In the genomic region with DNA sequence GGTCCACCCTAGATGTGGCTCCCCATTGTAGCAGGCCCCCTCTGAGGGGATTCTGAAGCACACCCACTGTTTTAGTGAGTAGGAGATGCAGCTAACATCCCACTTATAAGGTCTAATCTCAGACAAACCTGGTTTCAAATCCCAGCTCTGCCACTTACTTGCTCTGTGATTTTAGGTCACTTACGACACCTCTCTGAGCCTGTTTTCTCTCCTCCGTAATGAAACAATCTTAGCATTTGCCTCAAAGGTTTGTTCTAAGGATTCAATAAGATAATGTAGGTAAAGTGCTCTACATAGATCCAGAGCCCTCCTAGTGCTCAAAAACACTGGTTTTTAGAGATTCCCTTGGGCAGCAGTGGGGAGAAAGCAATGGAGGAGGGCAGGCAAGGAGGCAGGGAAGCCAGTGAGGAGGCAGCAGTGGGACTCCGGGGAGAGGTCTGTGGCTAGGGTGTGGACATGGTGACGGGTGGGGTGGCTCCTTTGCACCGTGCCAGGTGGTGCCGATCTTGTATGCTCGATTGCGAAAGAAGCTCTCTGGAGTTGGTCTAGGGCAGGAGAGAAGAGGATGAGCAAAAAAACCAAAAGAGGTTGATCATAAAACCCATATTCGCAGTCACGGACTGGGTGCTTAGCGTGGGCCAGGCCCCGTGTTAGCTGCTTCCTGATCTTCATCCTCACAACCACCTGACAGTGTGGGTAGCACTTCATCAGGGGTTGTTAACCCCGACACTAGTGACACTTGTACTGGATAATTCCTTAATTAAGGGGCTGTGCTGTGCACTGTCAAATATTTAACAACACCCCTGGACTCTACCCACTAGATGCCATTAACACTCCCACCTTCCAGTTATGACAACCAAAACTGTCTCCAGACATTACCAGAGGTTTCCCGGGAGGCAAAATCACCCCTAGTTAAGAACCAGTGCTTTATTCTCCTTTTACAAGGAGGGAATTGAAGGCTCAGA, we compare ENCODE assay signal across 1 cellular context.
TF ChIP-seq lines count a peak whose summit lies in the region.

No MANE protein-coding gene starts in this region.

TF ChIP-seq in HepG2, 621 proteins besides CTCF, POLR2A, EP300 and RAD21 (continued from another document and continues in another):
- TF ChIP-seq, protein P1, sequence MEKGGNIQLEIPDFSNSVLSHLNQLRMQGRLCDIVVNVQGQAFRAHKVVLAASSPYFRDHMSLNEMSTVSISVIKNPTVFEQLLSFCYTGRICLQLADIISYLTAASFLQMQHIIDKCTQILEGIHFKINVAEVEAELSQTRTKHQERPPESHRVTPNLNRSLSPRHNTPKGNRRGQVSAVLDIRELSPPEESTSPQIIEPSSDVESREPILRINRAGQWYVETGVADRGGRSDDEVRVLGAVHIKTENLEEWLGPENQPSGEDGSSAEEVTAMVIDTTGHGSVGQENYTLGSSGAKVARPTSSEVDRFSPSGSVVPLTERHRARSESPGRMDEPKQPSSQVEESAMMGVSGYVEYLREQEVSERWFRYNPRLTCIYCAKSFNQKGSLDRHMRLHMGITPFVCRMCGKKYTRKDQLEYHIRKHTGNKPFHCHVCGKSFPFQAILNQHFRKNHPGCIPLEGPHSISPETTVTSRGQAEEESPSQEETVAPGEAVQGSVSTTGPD (CRISPR knock-in tag; IDR thresholded peaks at IDR 0.05) = no peak; the same call in none of the 2 replicates
- TF ChIP-seq TBX3 (IDR thresholded peaks at IDR 0.05; ENCODE audit: borderline replicate concordance) (no peak), ZXDC (CRISPR knock-in tag; IDR thresholded peaks at IDR 0.05) (no peak), FOXK2 (IDR thresholded peaks at IDR 0.05) (no peak), ZNF557 (CRISPR knock-in tag; IDR thresholded peaks at IDR 0.05) (no peak), CREM (IDR thresholded peaks at IDR 0.05) (no peak), CREM (CRISPR knock-in tag; IDR thresholded peaks at IDR 0.05) (no peak), ZNF251 (CRISPR knock-in tag; IDR thresholded peaks at IDR 0.05) (0 out of 2 replicates have a peak, but pooled peaks have one; percentile 81), ZNF274 (CRISPR knock-in tag; IDR thresholded peaks at IDR 0.05) (no peak), ZNF414 (CRISPR knock-in tag; IDR thresholded peaks at IDR 0.05) (no peak), MATR3 (CRISPR knock-in tag; IDR thresholded peaks at IDR 0.05) (no peak), SIX1 (CRISPR knock-in tag; IDR thresholded peaks at IDR 0.05; ENCODE audit: borderline replicate concordance) (0 out of 2 replicates have a peak, but pooled peaks have one; percentile 3), ZNF766 (CRISPR knock-in tag; IDR thresholded peaks at IDR 0.05; ENCODE audit: borderline replicate concordance) (no peak), SMAD9 (CRISPR knock-in tag; IDR thresholded peaks at IDR 0.05) (no peak), ZFYVE20 (CRISPR knock-in tag; IDR thresholded peaks at IDR 0.05; ENCODE audit: borderline replicate concordance, low read depth) (no peak), ZFAT (CRISPR knock-in tag; conservative IDR thresholded peaks at IDR 0.05) (no peak), ZNF224 (CRISPR knock-in tag; IDR thresholded peaks at IDR 0.05) (no peak), MTF2 (CRISPR knock-in tag; IDR thresholded peaks at IDR 0.05; ENCODE audit: borderline replicate concordance) (no peak), SAFB2 (CRISPR knock-in tag; IDR thresholded peaks at IDR 0.05; ENCODE audit: borderline replicate concordance, low read depth) (peak; percentile 20; the same call in 1 of the 2 replicates), DPF2 (CRISPR knock-in tag; IDR thresholded peaks at IDR 0.05; ENCODE audit: borderline replicate concordance, low read depth) (no peak), NPAS2 (CRISPR knock-in tag; IDR thresholded peaks at IDR 0.05; ENCODE audit: borderline replicate concordance) (no peak), JUNB (CRISPR knock-in tag; IDR thresholded peaks at IDR 0.05; ENCODE audit: borderline replicate concordance) (no peak), ZNF558 (CRISPR knock-in tag; IDR thresholded peaks at IDR 0.05; ENCODE audit: borderline replicate concordance) (0 out of 2 replicates have a peak, but pooled peaks have one; percentile 71), ZNF33B (CRISPR knock-in tag; IDR thresholded peaks at IDR 0.05) (no peak), ASH2L (IDR thresholded peaks at IDR 0.05; ENCODE audit: insufficient read length, low read depth, low read length) (peak; percentile 93), ZNF773 (CRISPR knock-in tag; IDR thresholded peaks at IDR 0.05; ENCODE audit: borderline replicate concordance) (no peak), ZMAT3 (CRISPR knock-in tag; conservative IDR thresholded peaks at IDR 0.05) (no peak), ZC3H13 (CRISPR knock-in tag; IDR thresholded peaks at IDR 0.05) (no peak), RBM22 (optimal IDR thresholded peaks at IDR 0.05; ENCODE audit: low read length) (no peak), ZNF451 (CRISPR knock-in tag; IDR thresholded peaks at IDR 0.05) (no peak), HDAC6 (IDR thresholded peaks at IDR 0.05; ENCODE audit: low read depth, low read length) (no peak), NKX3-1 (CRISPR knock-in tag; IDR thresholded peaks at IDR 0.05) (no peak), SRF (IDR thresholded peaks at IDR 0.05; ENCODE audit: low read depth, low read length) (no peak), ZNF816 (CRISPR knock-in tag; IDR thresholded peaks at IDR 0.05; ENCODE audit: borderline replicate concordance) (no peak), GLI4 (CRISPR knock-in tag; IDR thresholded peaks at IDR 0.05; ENCODE audit: borderline replicate concordance) (no peak), ZNF460 (CRISPR knock-in tag; IDR thresholded peaks at IDR 0.05; ENCODE audit: borderline replicate concordance) (no peak), ZNF550 (CRISPR knock-in tag; IDR thresholded peaks at IDR 0.05; ENCODE audit: borderline replicate concordance) (no peak), PAWR (CRISPR knock-in tag; IDR thresholded peaks at IDR 0.05; ENCODE audit: borderline replicate concordance) (no peak), KAT8 (CRISPR knock-in tag; IDR thresholded peaks at IDR 0.05) (no peak), HIC2 (CRISPR knock-in tag; IDR thresholded peaks at IDR 0.05; ENCODE audit: low read depth) (no peak)
- TF ChIP-seq, protein P2, sequence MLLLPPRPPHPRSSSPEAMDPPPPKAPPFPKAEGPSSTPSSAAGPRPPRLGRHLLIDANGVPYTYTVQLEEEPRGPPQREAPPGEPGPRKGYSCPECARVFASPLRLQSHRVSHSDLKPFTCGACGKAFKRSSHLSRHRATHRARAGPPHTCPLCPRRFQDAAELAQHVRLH (CRISPR knock-in tag; IDR thresholded peaks at IDR 0.05; ENCODE audit: borderline replicate concordance, low read depth) = no peak
- TF ChIP-seq, protein P3, sequence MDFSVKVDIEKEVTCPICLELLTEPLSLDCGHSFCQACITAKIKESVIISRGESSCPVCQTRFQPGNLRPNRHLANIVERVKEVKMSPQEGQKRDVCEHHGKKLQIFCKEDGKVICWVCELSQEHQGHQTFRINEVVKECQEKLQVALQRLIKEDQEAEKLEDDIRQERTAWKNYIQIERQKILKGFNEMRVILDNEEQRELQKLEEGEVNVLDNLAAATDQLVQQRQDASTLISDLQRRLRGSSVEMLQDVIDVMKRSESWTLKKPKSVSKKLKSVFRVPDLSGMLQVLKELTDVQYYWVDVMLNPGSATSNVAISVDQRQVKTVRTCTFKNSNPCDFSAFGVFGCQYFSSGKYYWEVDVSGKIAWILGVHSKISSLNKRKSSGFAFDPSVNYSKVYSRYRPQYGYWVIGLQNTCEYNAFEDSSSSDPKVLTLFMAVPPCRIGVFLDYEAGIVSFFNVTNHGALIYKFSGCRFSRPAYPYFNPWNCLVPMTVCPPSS (IDR thresholded peaks at IDR 0.05) = no peak
- TF ChIP-seq, protein P4, sequence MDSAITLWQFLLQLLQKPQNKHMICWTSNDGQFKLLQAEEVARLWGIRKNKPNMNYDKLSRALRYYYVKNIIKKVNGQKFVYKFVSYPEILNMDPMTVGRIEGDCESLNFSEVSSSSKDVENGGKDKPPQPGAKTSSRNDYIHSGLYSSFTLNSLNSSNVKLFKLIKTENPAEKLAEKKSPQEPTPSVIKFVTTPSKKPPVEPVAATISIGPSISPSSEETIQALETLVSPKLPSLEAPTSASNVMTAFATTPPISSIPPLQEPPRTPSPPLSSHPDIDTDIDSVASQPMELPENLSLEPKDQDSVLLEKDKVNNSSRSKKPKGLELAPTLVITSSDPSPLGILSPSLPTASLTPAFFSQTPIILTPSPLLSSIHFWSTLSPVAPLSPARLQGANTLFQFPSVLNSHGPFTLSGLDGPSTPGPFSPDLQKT (CRISPR knock-in tag; IDR thresholded peaks at IDR 0.05; ENCODE audit: borderline replicate concordance) = no peak
- TF ChIP-seq, protein P5, sequence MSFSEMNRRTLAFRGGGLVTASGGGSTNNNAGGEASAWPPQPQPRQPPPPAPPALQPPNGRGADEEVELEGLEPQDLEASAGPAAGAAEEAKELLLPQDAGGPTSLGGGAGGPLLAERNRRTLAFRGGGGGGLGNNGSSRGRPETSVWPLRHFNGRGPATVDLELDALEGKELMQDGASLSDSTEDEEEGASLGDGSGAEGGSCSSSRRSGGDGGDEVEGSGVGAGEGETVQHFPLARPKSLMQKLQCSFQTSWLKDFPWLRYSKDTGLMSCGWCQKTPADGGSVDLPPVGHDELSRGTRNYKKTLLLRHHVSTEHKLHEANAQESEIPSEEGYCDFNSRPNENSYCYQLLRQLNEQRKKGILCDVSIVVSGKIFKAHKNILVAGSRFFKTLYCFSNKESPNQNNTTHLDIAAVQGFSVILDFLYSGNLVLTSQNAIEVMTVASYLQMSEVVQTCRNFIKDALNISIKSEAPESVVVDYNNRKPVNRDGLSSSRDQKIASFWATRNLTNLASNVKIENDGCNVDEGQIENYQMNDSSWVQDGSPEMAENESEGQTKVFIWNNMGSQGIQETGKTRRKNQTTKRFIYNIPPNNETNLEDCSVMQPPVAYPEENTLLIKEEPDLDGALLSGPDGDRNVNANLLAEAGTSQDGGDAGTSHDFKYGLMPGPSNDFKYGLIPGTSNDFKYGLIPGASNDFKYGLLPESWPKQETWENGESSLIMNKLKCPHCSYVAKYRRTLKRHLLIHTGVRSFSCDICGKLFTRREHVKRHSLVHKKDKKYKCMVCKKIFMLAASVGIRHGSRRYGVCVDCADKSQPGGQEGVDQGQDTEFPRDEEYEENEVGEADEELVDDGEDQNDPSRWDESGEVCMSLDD (CRISPR knock-in tag; IDR thresholded peaks at IDR 0.05; ENCODE audit: borderline replicate concordance) = no peak
- TF ChIP-seq, protein P6, sequence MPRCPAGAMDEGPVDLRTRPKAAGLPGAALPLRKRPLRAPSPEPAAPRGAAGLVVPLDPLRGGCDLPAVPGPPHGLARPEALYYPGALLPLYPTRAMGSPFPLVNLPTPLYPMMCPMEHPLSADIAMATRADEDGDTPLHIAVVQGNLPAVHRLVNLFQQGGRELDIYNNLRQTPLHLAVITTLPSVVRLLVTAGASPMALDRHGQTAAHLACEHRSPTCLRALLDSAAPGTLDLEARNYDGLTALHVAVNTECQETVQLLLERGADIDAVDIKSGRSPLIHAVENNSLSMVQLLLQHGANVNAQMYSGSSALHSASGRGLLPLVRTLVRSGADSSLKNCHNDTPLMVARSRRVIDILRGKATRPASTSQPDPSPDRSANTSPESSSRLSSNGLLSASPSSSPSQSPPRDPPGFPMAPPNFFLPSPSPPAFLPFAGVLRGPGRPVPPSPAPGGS (CRISPR knock-in tag; IDR thresholded peaks at IDR 0.05) = peak; percentile 47; the same call in 1 of the 2 replicates
- TF ChIP-seq, protein P7, sequence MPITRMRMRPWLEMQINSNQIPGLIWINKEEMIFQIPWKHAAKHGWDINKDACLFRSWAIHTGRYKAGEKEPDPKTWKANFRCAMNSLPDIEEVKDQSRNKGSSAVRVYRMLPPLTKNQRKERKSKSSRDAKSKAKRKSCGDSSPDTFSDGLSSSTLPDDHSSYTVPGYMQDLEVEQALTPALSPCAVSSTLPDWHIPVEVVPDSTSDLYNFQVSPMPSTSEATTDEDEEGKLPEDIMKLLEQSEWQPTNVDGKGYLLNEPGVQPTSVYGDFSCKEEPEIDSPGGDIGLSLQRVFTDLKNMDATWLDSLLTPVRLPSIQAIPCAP (CRISPR knock-in tag; IDR thresholded peaks at IDR 0.05; ENCODE audit: low read depth) = no peak
